ENCODE assay signal across 13 cellular contexts in the genomic region with DNA sequence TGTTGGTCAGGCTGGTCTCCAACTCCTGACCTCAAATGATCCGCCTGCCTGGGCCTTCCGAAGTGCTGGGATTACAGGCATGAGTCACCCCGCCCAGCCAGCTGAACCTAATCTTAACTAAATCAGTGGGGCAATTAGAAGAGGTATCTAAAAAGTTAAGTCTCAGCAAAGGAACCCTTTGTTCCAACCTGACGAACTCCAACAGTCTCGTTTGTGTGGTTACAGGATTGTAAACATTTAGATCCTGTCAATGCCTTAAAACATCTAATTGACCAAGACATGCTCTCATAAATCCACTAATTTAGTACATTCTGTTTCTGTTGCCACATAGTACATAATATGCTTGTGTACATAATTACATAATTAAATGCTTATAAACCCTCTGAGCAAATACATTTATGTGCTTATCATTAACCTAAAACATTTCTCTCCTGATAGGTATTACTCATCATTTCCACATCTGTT. TPM values are rescaled to one million over a fixed set of nuclear protein-coding genes. Genes with fewer than 3 reads are reported as not detected.
DNase-seq lines count a peak whose midpoint lies in the region; ATAC-seq, FAIRE-seq and TF ChIP-seq lines count a peak whose summit lies in the region.
"Had no signal": no experiment of that assay in that cellular context is flagged by ENCODE, and none has a peak within 500 bp of the region (broad histone marks: within the 10 kb centered on the region; RNA-seq: fewer than 3 reads in every experiment).

No MANE protein-coding gene starts in this region.

- POLR2A ChIA-PET in HepG2 (lab: Yijun Ruan, JAX): no interaction called here

- TF ChIP-seq EP300 in HepG2 (IDR thresholded peaks at IDR 0.05; ENCODE audit: low read depth in 2 of 2, low read length in 2 of 2): no peak
- no peak for TF ChIP-seq EP300 in HepG2 (CRISPR knock-in tag; IDR thresholded peaks at IDR 0.05; ENCODE audit: borderline replicate concordance)

- TF ChIP-seq POLR2A in HepG2 (IDR thresholded peaks at IDR 0.05; ENCODE audit: insufficient read depth in 1 of 2, low read depth in 2 of 2, low read length in 2 of 2) (no peak), right lobe of liver (IDR thresholded peaks at IDR 0.05) (no peak)

- peak; percentile 71 for DNase-seq in HepG2 (ENCODE audit: low spot score)
- DNase-seq in right lobe of liver: no peak
- DNase-seq in RCC 7860 (ENCODE audit: low spot score): peak; percentile 48
- peak; percentile 65 for DNase-seq in fibroblast of mammary gland (ENCODE audit: low read depth)
- DNase-seq in urothelium cell line (ENCODE audit: low spot score): peak; percentile 15
- no peak for DNase-seq in retina
- DNase-seq: activated CD4-positive, alpha-beta T cell treated with anti-CD3 and anti-CD28 coated beads for 1 hour; activated naive CD4-positive, alpha-beta T cell treated with anti-CD3 and anti-CD28 coated beads for 36 hours; KG1; left lung had no signal

- no peak overlapping the region for H2AFZ ChIP-seq in HepG2 (ENCODE audit: low read length)

- H3K9ac ChIP-seq in HepG2 (ENCODE audit: insufficient read depth, low read depth, low read length): no peak overlapping the region

- H4K20me1 ChIP-seq in HepG2 (ENCODE audit: insufficient read depth, low read length): no peaks in the 10 kb centered on the region

- ATAC-seq in HepG2 (peak; percentile 78), right lobe of liver (no peak), HG03039 (IDR thresholded peaks at IDR 0.05; ENCODE audit: unreplicated experiment) (no peak), GM21381 (IDR thresholded peaks at IDR 0.05; ENCODE audit: unreplicated experiment) (no peak)
- ATAC-seq: left lung had no signal

- WGBS in HepG2 (ENCODE audit: low lambda C conversion rate): 0% methylated on average over 5 of the region's 5 CpGs
- 49% methylated on average over 3 of the region's 5 CpGs for WGBS in right lobe of liver (ENCODE audit: insufficient coverage, low coverage, low lambda C conversion rate, missing lambda C conversion rate)

- H3K9me3 ChIP-seq in HepG2 (ENCODE audit: low read length): no peaks in the 10 kb centered on the region
- no peaks in the 10 kb centered on the region for H3K9me3 ChIP-seq in right lobe of liver
- H3K9me3 ChIP-seq: left lung, vagina had no signal

- no peak overlapping the region for H3K27ac ChIP-seq in HepG2 (ENCODE audit: extremely low read length, insufficient read depth, low read length)
- no peak overlapping the region for H3K27ac ChIP-seq in right lobe of liver
- H3K27ac ChIP-seq: left lung, vagina had no signal

- BruUV-seq in HepG2 (replicated peaks; lab: Mats Ljungman, UMichigan): no TSS peak

- intact Hi-C loops in HepG2 (cut with micrococcal nuclease; ENCODE audit: unreplicated experiment) (no loop called here), right lobe of liver (cut with DNase I) (no loop called here)

- no peak for TF ChIP-seq CTCF in HepG2 (CRISPR knock-in tag; IDR thresholded peaks at IDR 0.05)
- no peak for TF ChIP-seq CTCF in right lobe of liver (IDR thresholded peaks at IDR 0.05)
- no peak for TF ChIP-seq CTCF in fibroblast of mammary gland (conservative IDR thresholded peaks at IDR 0.05; ENCODE audit: control insufficient read depth, insufficient read depth, low read depth, low read length)

- no peak for TF ChIP-seq RAD21 in HepG2 (CRISPR knock-in tag; IDR thresholded peaks at IDR 0.05)

- H3K4me1 ChIP-seq in HepG2 (ENCODE audit: insufficient read depth, low read length) (peaks cover 16% of the 10 kb centered on the region), right lobe of liver (no peaks in the 10 kb centered on the region)
- H3K4me1 ChIP-seq: left lung had no signal

- H3K36me3 ChIP-seq in HepG2 (replicated peaks in 1 of 2; ENCODE audit: control insufficient read depth in 1 of 2, insufficient read depth in 2 of 2, low read length in 2 of 2) (no peaks in the 10 kb centered on the region), right lobe of liver (no peaks in the 10 kb centered on the region)
- H3K36me3 ChIP-seq: left lung, vagina had no signal

- H3K27me3 ChIP-seq in HepG2 (ENCODE audit: control insufficient read depth in 1 of 2, insufficient read depth in 2 of 2, low read length in 2 of 2) (peaks cover 0 to 4% of the 10 kb centered on the region in 2 experiments; a peak in 1 of 5 replicates), right lobe of liver (no peaks in the 10 kb centered on the region)
- H3K27me3 ChIP-seq: left lung, vagina had no signal

- in situ Hi-C loops in HepG2 (cut with HindIII; ENCODE audit: extremely low pct_ligation_motif_present, low pct_unique_long_range_greater_than_20kb): no loop called here

- CTCF ChIA-PET in HepG2 (lab: Yijun Ruan, JAX; ENCODE audit: low intra/inter-chr PET ratio, low total read pairs): no interaction called here

- H3K4me2 ChIP-seq in HepG2 (ENCODE audit: low read depth, low read length): peak overlapping the region; percentile 18

- FAIRE-seq in HepG2 (lab: Jason Lieb, UNC) (no peak), RCC 7860 (lab: Jason Lieb, UNC) (peak; percentile 93), urothelium cell line (lab: Jason Lieb, UNC) (no peak)

- no peak overlapping the region for H3K4me3 ChIP-seq in HepG2 (replicated peaks in 1 of 3; ENCODE audit: insufficient read depth in 1 of 3, low read depth in 2 of 3, low read length in 3 of 3)
- no peak overlapping the region for H3K4me3 ChIP-seq in right lobe of liver
- H3K4me3 ChIP-seq in fibroblast of mammary gland (ENCODE audit: control insufficient read depth, low read depth, low read length): no peak overlapping the region
- H3K4me3 ChIP-seq: left lung, vagina had no signal

- no peaks in the 10 kb centered on the region for H3K79me2 ChIP-seq in HepG2 (ENCODE audit: insufficient read depth, low read length)

TF ChIP-seq in HepG2, 621 proteins besides CTCF, POLR2A, EP300 and RAD21 (continues in another document):
- TF ChIP-seq JARID2 (CRISPR knock-in tag; IDR thresholded peaks at IDR 0.05; ENCODE audit: insufficient replicate concordance) (no peak), TBX3 (IDR thresholded peaks at IDR 0.05; ENCODE audit: borderline replicate concordance) (peak; percentile 14; the same call in 1 of the 2 replicates), ARID5B (CRISPR knock-in tag; IDR thresholded peaks at IDR 0.05) (peak; percentile 42; the same call in 1 of the 2 replicates), ATF3 (CRISPR knock-in tag; IDR thresholded peaks at IDR 0.05) (peak; percentile 58; the same call in 1 of the 2 replicates), HMG20A (CRISPR knock-in tag; IDR thresholded peaks at IDR 0.05; ENCODE audit: borderline replicate concordance) (0 out of 2 replicates have a peak, but pooled peaks have one; percentile 14), ZMYM2 (CRISPR knock-in tag; IDR thresholded peaks at IDR 0.05) (no peak)

RNA-seq across cellular contexts. Expression of gene STK39, which starts 31.1 kb away (rescaled TPM):
- total RNA-seq in HepG2 (2016; rRNA removed; fragmentation: Illumina TruSeq; extraction: Trizol) (27.3 and 27.5 TPM in 2 replicates), right lobe of liver (1 to 10 TPM in 1 of 6 experiments, under 1 TPM in 5; 0.29 to 1.2 (median 0.60) TPM)
- total RNA-seq in HepG2 (2016; cell fraction: cytosol; rRNA removed; fragmentation: Illumina TruSeq; extraction: Trizol; ENCODE audit: low read depth): 38.8 and 42.4 TPM in 2 replicates
- 26.6 and 28.7 TPM in 2 replicates for total RNA-seq in HepG2 (2016; cell fraction: insoluble cytoplasmic fraction; rRNA removed; fragmentation: Illumina TruSeq; extraction: Trizol)
- total RNA-seq in HepG2 (2016; cell fraction: membrane; rRNA removed; fragmentation: Illumina TruSeq; extraction: Trizol): 34.3 and 39.4 TPM in 2 replicates
- total RNA-seq in HepG2 (2016; cell fraction: nucleus; rRNA removed; fragmentation: Illumina TruSeq; extraction: Trizol): 28.1 and 30.8 TPM in 2 replicates
- 34.7 and 38.4 TPM in 2 replicates for polyA plus RNA-seq in HepG2 (2011; rRNA removed)
- 19.6 and 35.4 TPM in 2 replicates for polyA plus RNA-seq in HepG2 (2011; cell fraction: cytosol; rRNA removed)
- 15.4 and 20.0 TPM in 2 replicates for polyA plus RNA-seq in HepG2 (2011; cell fraction: nucleus; rRNA removed)
- polyA plus RNA-seq in HepG2 (2012): 37.9 and 40.1 TPM in 2 replicates
- 23.2 and 23.9 TPM in 2 replicates for polyA plus RNA-seq in HepG2 (2016; cell fraction: cytosol; fragmentation: Illumina TruSeq; extraction: Trizol; ENCODE audit: low read depth)
- polyA plus RNA-seq in HepG2 (2016; cell fraction: insoluble cytoplasmic fraction; fragmentation: Illumina TruSeq; extraction: Trizol; ENCODE audit: low read depth): 39.3 and 39.7 TPM in 2 replicates
- 33.8 and 36.7 TPM in 2 replicates for polyA plus RNA-seq in HepG2 (2016; cell fraction: membrane; fragmentation: Illumina TruSeq; extraction: Trizol; ENCODE audit: low read depth)
- polyA plus RNA-seq in HepG2 (2016; cell fraction: nucleus; fragmentation: Illumina TruSeq; extraction: Trizol; ENCODE audit: insufficient read depth, low read depth): 24.8 and 27.7 TPM in 2 replicates
- 2.6 and 29.6 TPM in 2 replicates for polyA minus RNA-seq in HepG2 (2011; rRNA and poly(A)+ RNA removed; ENCODE audit: low replicate concordance)
- 29.1 and 30.6 TPM in 2 replicates for polyA minus RNA-seq in HepG2 (2011; cell fraction: cytosol; rRNA and poly(A)+ RNA removed)
- polyA minus RNA-seq in HepG2 (2011; cell fraction: nucleus; rRNA and poly(A)+ RNA removed): 93.1 and 93.4 TPM in 2 replicates

Comparison
In these comparisons a context has a peak if more than half of its experiments do, and no peak if none do; other contexts are left out.
1. DNase-seq: peak in HepG2 (single experiment), RCC 7860 (single experiment), fibroblast of mammary gland (single experiment) and urothelium cell line (single experiment); none in right lobe of liver (0 of 3) and retina (single experiment).
2. RNA of gene STK39, which starts 31.1 kb away (total RNA-seq): 26.6 to 42.4 TPM in HepG2; 0.29 to 1.2 TPM in right lobe of liver; every median in the first group is over 10 times any median in the second.